13 cellular contexts compared by ENCODE assay signal in the genomic region with DNA sequence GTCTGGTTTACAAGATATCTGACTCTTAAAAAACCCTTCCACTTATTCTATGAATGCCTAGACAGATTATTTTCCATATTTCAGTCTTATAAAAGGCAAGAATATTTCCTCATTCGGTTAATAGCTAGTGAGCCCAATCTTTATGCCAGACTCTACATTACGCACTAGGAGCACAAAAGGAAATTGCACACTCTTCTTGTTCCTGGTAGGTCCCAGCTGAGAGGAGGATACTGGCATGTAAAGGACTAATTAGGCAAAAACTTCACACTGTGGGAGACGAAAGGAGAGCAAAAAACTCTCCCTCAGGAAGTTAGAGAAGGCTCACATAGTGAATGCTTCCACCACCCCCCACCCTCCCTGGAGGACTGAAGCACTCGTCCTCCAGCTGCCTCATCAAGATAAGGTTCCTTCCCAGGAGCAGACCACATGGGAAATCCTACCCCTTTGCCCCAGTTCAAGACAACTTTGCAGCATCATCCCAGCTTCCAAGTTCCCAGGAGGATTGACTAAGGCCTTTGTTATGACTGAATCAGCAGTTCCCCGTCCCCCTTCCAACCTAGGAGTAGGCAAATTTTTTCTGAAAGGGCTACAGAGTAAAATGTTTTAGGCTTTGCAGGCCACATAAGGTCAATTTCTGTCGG. TPM values are rescaled to one million over a fixed set of nuclear protein-coding genes. Genes with fewer than 3 reads are reported as not detected.
DNase-seq lines count a peak whose midpoint lies in the region; ATAC-seq and TF ChIP-seq lines count a peak whose summit lies in the region.
"Had no signal": no experiment of that assay in that cellular context is flagged by ENCODE, and none has a peak within 500 bp of the region (broad histone marks: within the 10 kb centered on the region; RNA-seq: fewer than 3 reads in every experiment).

No MANE protein-coding gene starts in this region.

- H3K36me3 Mint-ChIP-seq in chondrocyte (ENCODE audit: low read depth), result no peaks in the 10 kb centered on the region
- H3K36me3 Mint-ChIP-seq in activated CD8-positive, alpha-beta T cell treated with anti-CD3 and anti-CD28 coated beads for 36 hours (ENCODE audit: low read depth), result no peaks in the 10 kb centered on the region
- H3K36me3 Mint-ChIP-seq: CD4-positive, alpha-beta memory T cell had no signal

- CTCF ChIA-PET in activated CD8-positive, alpha-beta T cell treated with anti-CD3 and anti-CD28 coated beads for 36 hours (lab: Charles Lee), result no interaction called here

- peak overlapping the region; percentile 22 for H3K27ac Mint-ChIP-seq in chondrocyte (ENCODE audit: unreplicated experiment)
- H3K27ac Mint-ChIP-seq in activated CD8-positive, alpha-beta T cell treated with anti-CD3 and anti-CD28 coated beads for 36 hours, result no peak overlapping the region
- H3K27ac Mint-ChIP-seq: CD4-positive, alpha-beta memory T cell had no signal

- TF ChIP-seq CTCF in chondrocyte (IDR thresholded peaks at IDR 0.05), result no peak
- no peak for TF ChIP-seq CTCF in activated CD8-positive, alpha-beta T cell treated with anti-CD3 and anti-CD28 coated beads for 36 hours (IDR thresholded peaks at IDR 0.05)

- POLR2A ChIA-PET in activated CD8-positive, alpha-beta T cell treated with anti-CD3 and anti-CD28 coated beads for 36 hours (lab: Charles Lee), result no interaction called here

- H3K27me3 Mint-ChIP-seq in chondrocyte (ENCODE audit: low read depth), result no peaks in the 10 kb centered on the region
- H3K27me3 Mint-ChIP-seq in activated CD8-positive, alpha-beta T cell treated with anti-CD3 and anti-CD28 coated beads for 36 hours, result no peaks in the 10 kb centered on the region
- H3K27me3 Mint-ChIP-seq: CD4-positive, alpha-beta memory T cell had no signal

- no peak overlapping the region for H3K4me3 Mint-ChIP-seq in chondrocyte (ENCODE audit: unreplicated experiment)
- H3K4me3 Mint-ChIP-seq in activated CD8-positive, alpha-beta T cell treated with anti-CD3 and anti-CD28 coated beads for 36 hours, result no peak overlapping the region
- H3K4me3 Mint-ChIP-seq: CD4-positive, alpha-beta memory T cell had no signal

- no peak for ATAC-seq in HG03135 (IDR thresholded peaks at IDR 0.05; ENCODE audit: unreplicated experiment)
- no peak for ATAC-seq in activated CD8-positive, alpha-beta T cell treated with anti-CD3 and anti-CD28 coated beads for 36 hours
- ATAC-seq: lower lobe of right lung had no signal

- DNase-seq in AG08395 (ENCODE audit: low spot score) (peak; percentile 87), HS-5 (ENCODE audit: low read depth) (peak; percentile 94), chondrocyte (ENCODE audit: low spot score) (no peak), islet precursor cell (peak; percentile 97), NCI-H1694 treated with DMSO at 0.1 percent for 48 hours (lab: John Stamatoyannopoulos, UW) (no peak)
- DNase-seq in activated CD4-positive, alpha-beta T cell treated with anti-CD3 and anti-CD28 coated beads for 4 hours, result no peak
- no peak for DNase-seq in activated CD8-positive, alpha-beta T cell treated with anti-CD3 and anti-CD28 coated beads for 36 hours
- DNase-seq: CD4-positive, alpha-beta memory T cell; colonic mucosa; lower lobe of right lung; Peyer's patch had no signal

- intact Hi-C loops in activated CD8-positive, alpha-beta T cell treated with anti-CD3 and anti-CD28 coated beads for 36 hours (cut with micrococcal nuclease), result no loop called here

- no peaks in the 10 kb centered on the region for H3K9me3 Mint-ChIP-seq in chondrocyte (ENCODE audit: low read depth)
- H3K9me3 Mint-ChIP-seq in activated CD8-positive, alpha-beta T cell treated with anti-CD3 and anti-CD28 coated beads for 36 hours, result no peaks in the 10 kb centered on the region
- H3K9me3 Mint-ChIP-seq: CD4-positive, alpha-beta memory T cell had no signal

- peaks cover 33% of the 10 kb centered on the region for H3K4me1 Mint-ChIP-seq in chondrocyte (ENCODE audit: low read depth)
- H3K4me1 Mint-ChIP-seq in activated CD8-positive, alpha-beta T cell treated with anti-CD3 and anti-CD28 coated beads for 36 hours (ENCODE audit: low read depth), result no peaks in the 10 kb centered on the region
- H3K4me1 Mint-ChIP-seq: CD4-positive, alpha-beta memory T cell had no signal

RNA-seq across cellular contexts. Expression of gene CAPZA3, which starts 14.5 kb away (rescaled TPM):
- total RNA-seq in chondrocyte, result not detected in 3 replicates
- total RNA-seq in activated CD8-positive, alpha-beta T cell treated with anti-CD3 and anti-CD28 coated beads for 36 hours, result not detected
- total RNA-seq: activated CD8-positive, alpha-beta memory T cell treated with anti-CD3 and anti-CD28 coated beads for 36 hours; CD4-positive, alpha-beta memory T cell; colonic mucosa; lower lobe of right lung; Peyer's patch had no signal

RNA-seq across cellular contexts. Expression of gene PLCZ1, which starts 14.6 kb away (rescaled TPM):
- not detected in 3 replicates for total RNA-seq in chondrocyte
- total RNA-seq in activated CD8-positive, alpha-beta T cell treated with anti-CD3 and anti-CD28 coated beads for 36 hours, result not detected
- total RNA-seq: activated CD8-positive, alpha-beta memory T cell treated with anti-CD3 and anti-CD28 coated beads for 36 hours; CD4-positive, alpha-beta memory T cell; colonic mucosa; lower lobe of right lung; Peyer's patch had no signal

Comparison
In these comparisons a context has a peak if more than half of its experiments do, and no peak if none do; other contexts are left out.
1. DNase-seq: peak in AG08395 (single experiment), HS-5 (single experiment) and islet precursor cell (single experiment); none in chondrocyte (single experiment), NCI-H1694 treated with DMSO at 0.1 percent for 48 hours (single experiment), activated CD4-positive, alpha-beta T cell treated with anti-CD3 and anti-CD28 coated beads for 4 hours (0 of 2) and activated CD8-positive, alpha-beta T cell treated with anti-CD3 and anti-CD28 coated beads for 36 hours (single experiment).